Comparison of ENCODE assay signal across 25 cellular contexts in the genomic region with DNA sequence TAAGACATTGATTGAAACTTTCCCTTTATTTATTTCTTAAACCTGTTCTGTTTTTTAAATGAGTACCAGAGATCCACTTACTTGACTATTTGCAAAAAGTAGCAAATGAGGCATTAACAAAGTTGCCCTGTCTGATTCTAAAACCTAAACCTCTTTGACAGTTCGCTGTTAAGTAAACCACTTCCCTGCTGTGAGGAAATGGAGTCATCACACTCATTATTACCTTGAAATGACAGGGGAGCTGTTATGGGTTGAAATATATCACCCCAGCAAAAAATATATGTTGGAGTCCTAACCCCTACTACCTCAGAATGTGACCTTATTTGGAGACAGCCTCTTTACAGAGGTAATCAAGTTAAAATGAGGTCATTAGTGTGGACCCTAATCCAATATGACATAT. TPM values are rescaled to one million over a fixed set of nuclear protein-coding genes. Genes with fewer than 3 reads are reported as not detected.
DNase-seq lines count a peak whose midpoint lies in the region; ATAC-seq and TF ChIP-seq lines count a peak whose summit lies in the region.
"Had no signal": no experiment of that assay in that cellular context is flagged by ENCODE, and none has a peak within 500 bp of the region (broad histone marks: within the 10 kb centered on the region; RNA-seq: fewer than 3 reads in every experiment).

No MANE protein-coding gene starts in this region.

- POLR2A ChIA-PET in HEK293 (lab: Yijun Ruan, JAX) = no interaction called here
- POLR2A ChIA-PET in naive thymus-derived CD4-positive, alpha-beta T cell (lab: Charles Lee) = no interaction called here

- H3K27ac ChIP-seq in HEK293 (ENCODE audit: extremely low read depth, low read depth, low read length) = no peak overlapping the region
- no peak overlapping the region for H3K27ac ChIP-seq in naive thymus-derived CD4-positive, alpha-beta T cell (ENCODE audit: low read depth, low read length)
- H3K27ac ChIP-seq: KMS-11, SJCRH30 had no signal

- H3K36me3 ChIP-seq in HEK293 (ENCODE audit: control insufficient read depth in 2 of 2, insufficient read depth in 1 of 2, low read length in 2 of 2) = no peaks in the 10 kb centered on the region
- H3K36me3 ChIP-seq in naive thymus-derived CD4-positive, alpha-beta T cell (ENCODE audit: control insufficient read depth in 2 of 3, insufficient read depth in 3 of 3, low read length in 3 of 3) = no peaks in the 10 kb centered on the region
- H3K36me3 ChIP-seq: SJCRH30, upper lobe of left lung had no signal

- H3K27me3 Mint-ChIP-seq in naive thymus-derived CD4-positive, alpha-beta T cell = no peaks in the 10 kb centered on the region

- no peak overlapping the region for H3K4me3 ChIP-seq in HEK293 (ENCODE audit: low read depth, low read length)
- no peak overlapping the region for H3K4me3 ChIP-seq in naive thymus-derived CD4-positive, alpha-beta T cell (ENCODE audit: low read length)
- H3K4me3 ChIP-seq: SJCRH30, upper lobe of left lung had no signal

- H3K36me3 Mint-ChIP-seq in naive thymus-derived CD4-positive, alpha-beta T cell = peaks cover 0 to 4% (median 0%) of the 10 kb centered on the region in 5 donors
- H3K36me3 Mint-ChIP-seq: stimulated activated naive B cell treated with anti-CD40 and anti-IgM and Interleukin-4, amounts not matched to agents 10 μg/mL and 1 μg/mL and 100 μg/mL, for 72 hours had no signal

- CTCF ChIA-PET in HEK293 (lab: Yijun Ruan, JAX) = interaction anchor here (0.6 to 1.7 kb wide), 2 partner anchors 27 to 256 kb away, joined by 3 to 4 read pairs; no protein-coding TSS in a partner anchor
- CTCF ChIA-PET in naive thymus-derived CD4-positive, alpha-beta T cell (lab: Charles Lee) = interaction anchor here (0.6 kb wide), 1 partner anchor 38 kb away, joined by 3 read pairs; no protein-coding TSS in a partner anchor

- peaks cover 0 to 2% (median 0%) of the 10 kb centered on the region in 11 donors for H3K9me3 Mint-ChIP-seq in naive thymus-derived CD4-positive, alpha-beta T cell
- H3K9me3 Mint-ChIP-seq: endodermal cell, nephron had no signal

- H3K4me1 Mint-ChIP-seq in naive thymus-derived CD4-positive, alpha-beta T cell = peaks cover 46 to 62% (median 52%) of the 10 kb centered on the region in 7 donors

- H3K4me3 Mint-ChIP-seq in naive thymus-derived CD4-positive, alpha-beta T cell = peak overlapping the region in 8 of 10 donors; percentile 11 to 68 (median 40)
- H3K4me3 Mint-ChIP-seq: endodermal cell; nephron; stimulated activated naive B cell treated with anti-CD40 and anti-IgM and Interleukin-4, amounts not matched to agents 10 μg/mL and 1 μg/mL and 100 μg/mL, for 72 hours had no signal

- no peak for TF ChIP-seq CTCF in HEK293 (tag by site-specific recombination; IDR thresholded peaks at IDR 0.05)

- intact Hi-C loops in naive thymus-derived CD4-positive, alpha-beta T cell (cut with micrococcal nuclease) = loop anchor here (5.0 kb wide), 3 partner anchors 88 to 357 kb away; a partner anchor contains a TSS

- H3K4me1 ChIP-seq in HEK293 (ENCODE audit: control insufficient read depth, insufficient read depth, low read length) = no peaks in the 10 kb centered on the region
- H3K4me1 ChIP-seq in naive thymus-derived CD4-positive, alpha-beta T cell (ENCODE audit: control insufficient read depth in 2 of 2, insufficient read depth in 2 of 2, low read length in 2 of 2) = peaks cover 48 to 52% of the 10 kb centered on the region in 2 donors
- H3K4me1 ChIP-seq: SJCRH30 had no signal

- H3K27ac Mint-ChIP-seq in naive thymus-derived CD4-positive, alpha-beta T cell = peak overlapping the region in 3 of 9 donors; percentile 18 to 60 (median 37)
- H3K27ac Mint-ChIP-seq: endodermal cell; nephron; progenitor cell of endocrine pancreas; stimulated activated naive B cell treated with anti-CD40 and anti-IgM and Interleukin-4, amounts not matched to agents 10 μg/mL and 1 μg/mL and 100 μg/mL, for 72 hours had no signal

- no peaks in the 10 kb centered on the region for H3K9me3 ChIP-seq in HEK293 (ENCODE audit: control insufficient read depth, insufficient read depth, low read depth, low read length)
- no peaks in the 10 kb centered on the region for H3K9me3 ChIP-seq in naive thymus-derived CD4-positive, alpha-beta T cell (ENCODE audit: control insufficient read depth in 2 of 3, low read length in 3 of 3)
- H3K9me3 ChIP-seq: SJCRH30, upper lobe of left lung had no signal

- ATAC-seq in naive thymus-derived CD4-positive, alpha-beta T cell = no peak
- no peak for ATAC-seq in GM18909 (IDR thresholded peaks at IDR 0.05; ENCODE audit: poor library complexity, unreplicated experiment)
- ATAC-seq: stimulated activated naive B cell treated with anti-CD40 and anti-IgM and Interleukin-4, amounts not matched to agents 10 μg/mL and 1 μg/mL and 100 μg/mL, for 72 hours had no signal

- no peaks in the 10 kb centered on the region for H3K27me3 ChIP-seq in naive thymus-derived CD4-positive, alpha-beta T cell (ENCODE audit: control insufficient read depth in 2 of 2, insufficient read depth in 2 of 2, low read length in 2 of 2)
- H3K27me3 ChIP-seq: SJCRH30, upper lobe of left lung had no signal

- peak; percentile 2 for DNase-seq in NCI-H345 (lab: John Stamatoyannopoulos, UW)
- no peak for DNase-seq in NCI-H345 treated with DMSO at 0.1 percent for 48 hours (lab: John Stamatoyannopoulos, UW; ENCODE audit: unreplicated experiment)
- DNase-seq in SKM-1 treated with dmso at 0.1 percent for 144 hours (lab: John Stamatoyannopoulos, UW; ENCODE audit: unreplicated experiment) = peak; percentile 26
- no peak for DNase-seq in naive thymus-derived CD4-positive, alpha-beta T cell
- no peak for DNase-seq in RPMI8226
- no peak for DNase-seq in NCI-H1694 (lab: John Stamatoyannopoulos, UW)
- DNase-seq: activated CD4-positive, alpha-beta T cell treated with anti-CD3 and anti-CD28 coated beads for 1 hour; amniotic stem cell; C1 segment of cervical spinal cord; cerebellar nuclear complex; DMS53; endodermal cell; islet precursor cell; mammary epithelial cell; NCI-H146; OCI-M1; SJCRH30; stimulated activated naive B cell treated with anti-CD40 and anti-IgM and Interleukin-4, amounts not matched to agents 10 μg/mL and 1 μg/mL and 100 μg/mL, for 72 hours; upper lobe of left lung had no signal

TF ChIP-seq in HEK293, 187 proteins besides CTCF, POLR2A, EP300 and RAD21:
- TF ChIP-seq ZNF560 (tag by site-specific recombination; IDR thresholded peaks at IDR 0.05; ENCODE audit: borderline replicate concordance) (no peak), ZNF629 (tag by site-specific recombination; IDR thresholded peaks at IDR 0.05) (0 out of 2 replicates have a peak, but pooled peaks have one; percentile 23), IKZF3 (tag by site-specific recombination; IDR thresholded peaks at IDR 0.05) (no peak), SP7 (tag by site-specific recombination; IDR thresholded peaks at IDR 0.05) (peak; percentile 74)
- TF ChIP-seq, protein P1, sequence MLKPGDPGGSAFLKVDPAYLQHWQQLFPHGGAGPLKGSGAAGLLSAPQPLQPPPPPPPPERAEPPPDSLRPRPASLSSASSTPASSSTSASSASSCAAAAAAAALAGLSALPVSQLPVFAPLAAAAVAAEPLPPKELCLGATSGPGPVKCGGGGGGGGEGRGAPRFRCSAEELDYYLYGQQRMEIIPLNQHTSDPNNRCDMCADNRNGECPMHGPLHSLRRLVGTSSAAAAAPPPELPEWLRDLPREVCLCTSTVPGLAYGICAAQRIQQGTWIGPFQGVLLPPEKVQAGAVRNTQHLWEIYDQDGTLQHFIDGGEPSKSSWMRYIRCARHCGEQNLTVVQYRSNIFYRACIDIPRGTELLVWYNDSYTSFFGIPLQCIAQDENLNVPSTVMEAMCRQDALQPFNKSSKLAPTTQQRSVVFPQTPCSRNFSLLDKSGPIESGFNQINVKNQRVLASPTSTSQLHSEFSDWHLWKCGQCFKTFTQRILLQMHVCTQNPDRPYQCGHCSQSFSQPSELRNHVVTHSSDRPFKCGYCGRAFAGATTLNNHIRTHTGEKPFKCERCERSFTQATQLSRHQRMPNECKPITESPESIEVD (tag by site-specific recombination; IDR thresholded peaks at IDR 0.05) = 0 out of 2 replicates have a peak, but pooled peaks have one; percentile 28
- TF ChIP-seq, protein P2, sequence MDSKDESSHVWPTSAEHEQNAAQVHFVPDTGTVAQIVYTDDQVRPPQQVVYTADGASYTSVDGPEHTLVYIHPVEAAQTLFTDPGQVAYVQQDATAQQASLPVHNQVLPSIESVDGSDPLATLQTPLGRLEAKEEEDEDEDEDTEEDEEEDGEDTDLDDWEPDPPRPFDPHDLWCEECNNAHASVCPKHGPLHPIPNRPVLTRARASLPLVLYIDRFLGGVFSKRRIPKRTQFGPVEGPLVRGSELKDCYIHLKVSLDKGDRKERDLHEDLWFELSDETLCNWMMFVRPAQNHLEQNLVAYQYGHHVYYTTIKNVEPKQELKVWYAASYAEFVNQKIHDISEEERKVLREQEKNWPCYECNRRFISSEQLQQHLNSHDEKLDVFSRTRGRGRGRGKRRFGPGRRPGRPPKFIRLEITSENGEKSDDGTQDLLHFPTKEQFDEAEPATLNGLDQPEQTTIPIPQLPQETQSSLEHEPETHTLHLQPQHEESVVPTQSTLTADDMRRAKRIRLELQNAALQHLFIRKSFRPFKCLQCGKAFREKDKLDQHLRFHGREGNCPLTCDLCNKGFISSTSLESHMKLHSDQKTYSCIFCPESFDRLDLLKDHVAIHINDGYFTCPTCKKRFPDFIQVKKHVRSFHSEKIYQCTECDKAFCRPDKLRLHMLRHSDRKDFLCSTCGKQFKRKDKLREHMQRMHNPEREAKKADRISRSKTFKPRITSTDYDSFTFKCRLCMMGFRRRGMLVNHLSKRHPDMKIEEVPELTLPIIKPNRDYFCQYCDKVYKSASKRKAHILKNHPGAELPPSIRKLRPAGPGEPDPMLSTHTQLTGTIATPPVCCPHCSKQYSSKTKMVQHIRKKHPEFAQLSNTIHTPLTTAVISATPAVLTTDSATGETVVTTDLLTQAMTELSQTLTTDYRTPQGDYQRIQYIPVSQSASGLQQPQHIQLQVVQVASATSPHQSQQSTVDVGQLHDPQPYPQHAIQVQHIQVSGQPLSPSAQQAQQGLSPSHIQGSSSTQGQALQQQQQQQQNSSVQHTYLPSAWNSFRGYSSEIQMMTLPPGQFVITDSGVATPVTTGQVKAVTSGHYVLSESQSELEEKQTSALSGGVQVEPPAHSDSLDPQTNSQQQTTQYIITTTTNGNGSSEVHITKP (tag by site-specific recombination; IDR thresholded peaks at IDR 0.05) = 0 out of 2 replicates have a peak, but pooled peaks have one; percentile 10

RNA-seq across cellular contexts. Expression of a gene that starts 36.1 kb away (rescaled TPM):
- 1 to 10 TPM in 1 of 5 experiments, under 1 TPM in 3, not detected in 1; 0.17 to 1.1 (median 0.30) TPM for total RNA-seq in naive thymus-derived CD4-positive, alpha-beta T cell
- not detected for polyA plus RNA-seq in naive thymus-derived CD4-positive, alpha-beta T cell
- total RNA-seq: endodermal cell, mammary epithelial cell, NCI-H460, progenitor cell of endocrine pancreas, SJCRH30 had no signal

Comparison
In these comparisons a context has a peak if more than half of its experiments do, and no peak if none do; other contexts are left out.
1. DNase-seq: peak in NCI-H345 (single experiment) and SKM-1 treated with dmso at 0.1 percent for 144 hours (single experiment); none in NCI-H345 treated with DMSO at 0.1 percent for 48 hours (single experiment), naive thymus-derived CD4-positive, alpha-beta T cell (0 of 9), RPMI8226 (single experiment) and NCI-H1694 (single experiment).